Comparison of ENCODE assay signal across 14 cellular contexts in the genomic region with DNA sequence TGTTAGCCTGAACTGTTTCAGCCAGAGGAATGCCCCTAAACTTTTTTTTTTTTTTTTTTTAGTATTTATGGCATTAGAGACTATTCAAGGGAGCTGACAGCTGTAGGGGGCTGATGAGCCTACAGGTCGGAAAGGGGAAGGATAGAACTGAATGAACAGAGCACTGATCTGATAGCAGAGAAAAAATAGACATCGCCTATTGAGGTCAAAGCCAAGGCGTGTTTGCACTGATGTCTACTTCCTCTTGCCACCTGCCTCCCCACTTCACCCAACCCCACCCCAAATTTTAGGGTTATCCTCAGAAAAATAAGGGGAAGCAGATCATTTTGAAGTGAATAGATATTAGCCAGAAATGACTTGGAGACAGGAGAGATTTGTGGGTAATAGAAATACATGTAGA. TPM values are rescaled to one million over a fixed set of nuclear protein-coding genes. Genes with fewer than 3 reads are reported as not detected.
A peak's percentile ranks its signal among the peaks of the same experiment; 100 is the strongest.
DNase-seq lines count a peak whose midpoint lies in the region; ATAC-seq and TF ChIP-seq lines count a peak whose summit lies in the region.
"Had no signal": no experiment of that assay in that cellular context is flagged by ENCODE, and none has a peak within 500 bp of the region (broad histone marks: within the 10 kb centered on the region; RNA-seq: fewer than 3 reads in every experiment).

No MANE protein-coding gene starts in this region.

- no peak for TF ChIP-seq CTCF in upper lobe of right lung (IDR thresholded peaks at IDR 0.05)

- DNase-seq in CD4-positive, alpha-beta memory T cell, result peak in 3 of 5 donors; percentile 12 to 24 (median 20)
- no peak for DNase-seq in T-helper 17 cell
- DNase-seq in NCI-H2029 treated with DMSO at 0.1 percent for 48 hours (lab: John Stamatoyannopoulos, UW), result no peak
- DNase-seq in islet precursor cell, result no peak
- no peak for DNase-seq in upper lobe of right lung
- no peak for DNase-seq in NCI-H446 (lab: John Stamatoyannopoulos, UW)
- DNase-seq: cerebellar nuclear complex; NCI-H748 treated with DMSO at 0.1 percent for 48 hours; SHP77 treated with DMSO at 0.1 percent for 48 hours; stimulated activated CD4-positive, alpha-beta T cell treated with anti-CD3 and anti-CD28 coated beads, Interleukin-2, amount 100 ng/mL, for 24 hours; uterus had no signal

- no peaks in the 10 kb centered on the region for H3K36me3 ChIP-seq in CD4-positive, alpha-beta memory T cell (ENCODE audit: insufficient read depth, low read length)
- H3K36me3 ChIP-seq in upper lobe of right lung, result no peaks in the 10 kb centered on the region
- H3K36me3 ChIP-seq: uterus had no signal

- H3K4me3 Mint-ChIP-seq in CD4-positive, alpha-beta memory T cell, result peak overlapping the region in 3 of 8 donors; percentile 20 to 67 (median 50)
- peak overlapping the region; percentile 12 for H3K4me3 Mint-ChIP-seq in T-helper 17 cell

- peaks cover 29 to 52% (median 41%) of the 10 kb centered on the region in 4 donors for H3K4me1 Mint-ChIP-seq in CD4-positive, alpha-beta memory T cell
- peaks cover 29% of the 10 kb centered on the region for H3K4me1 Mint-ChIP-seq in T-helper 17 cell

- no peaks in the 10 kb centered on the region for H3K27me3 Mint-ChIP-seq in CD4-positive, alpha-beta memory T cell
- H3K27me3 Mint-ChIP-seq in T-helper 17 cell, result no peaks in the 10 kb centered on the region

- H3K4me1 ChIP-seq in CD4-positive, alpha-beta memory T cell (ENCODE audit: insufficient read depth, low read length), result peaks cover 42% of the 10 kb centered on the region
- peaks cover 7% of the 10 kb centered on the region for H3K4me1 ChIP-seq in upper lobe of right lung
- H3K4me1 ChIP-seq: uterus had no signal

- CTCF ChIA-PET in CD4-positive, alpha-beta memory T cell (lab: Charles Lee; ENCODE audit: partially characterized antibody), result interaction anchor here (0.8 to 5.8 kb wide), 6 partner anchors 16 to 247 kb away, joined by 3 to 43 read pairs (median 4); no protein-coding TSS in a partner anchor

- H3K9me3 Mint-ChIP-seq in CD4-positive, alpha-beta memory T cell, result no peaks in the 10 kb centered on the region

- no peak overlapping the region for H3K4me3 ChIP-seq in CD4-positive, alpha-beta memory T cell (ENCODE audit: low read length in 2 of 2)
- no peak overlapping the region for H3K4me3 ChIP-seq in upper lobe of right lung
- H3K4me3 ChIP-seq: uterus had no signal

- peaks cover 0 to 5% of the 10 kb centered on the region in 2 donors for H3K36me3 Mint-ChIP-seq in CD4-positive, alpha-beta memory T cell
- peaks cover 2% of the 10 kb centered on the region for H3K36me3 Mint-ChIP-seq in T-helper 17 cell (ENCODE audit: low read depth)

- H3K27ac Mint-ChIP-seq in CD4-positive, alpha-beta memory T cell, result peak overlapping the region in 6 of 7 donors; percentile 13 to 95 (median 69)
- H3K27ac Mint-ChIP-seq in T-helper 17 cell, result peak overlapping the region; percentile 19
- H3K27ac Mint-ChIP-seq: activated naive CD4-positive, alpha-beta T cell treated with anti-CD3 and anti-CD28 coated beads, Interleukin-2, amount 50 U/mL, for 72 hours had no signal

- no peak overlapping the region for H3K27ac ChIP-seq in CD4-positive, alpha-beta memory T cell (ENCODE audit: low read depth, low read length)
- no peak overlapping the region for H3K27ac ChIP-seq in upper lobe of right lung
- H3K27ac ChIP-seq: uterus had no signal

- no peaks in the 10 kb centered on the region for H3K9me3 ChIP-seq in CD4-positive, alpha-beta memory T cell (ENCODE audit: control insufficient read depth in 1 of 2, low read length in 2 of 2)
- H3K9me3 ChIP-seq in T-helper 17 cell (ENCODE audit: control insufficient read depth, low read length, poor library complexity, severe bottlenecking), result no peaks in the 10 kb centered on the region
- no peaks in the 10 kb centered on the region for H3K9me3 ChIP-seq in upper lobe of right lung
- H3K9me3 ChIP-seq: uterus had no signal

- POLR2A ChIA-PET in CD4-positive, alpha-beta memory T cell (lab: Charles Lee; ENCODE audit: partially characterized antibody), result interaction anchor here (0.6 to 1.7 kb wide), 3 partner anchors 9 to 73 kb away, joined by 3 to 10 read pairs (median 4); no protein-coding TSS in a partner anchor

- H3K27me3 ChIP-seq in CD4-positive, alpha-beta memory T cell (ENCODE audit: insufficient read depth, low read length), result no peaks in the 10 kb centered on the region
- H3K27me3 ChIP-seq in upper lobe of right lung, result no peaks in the 10 kb centered on the region
- H3K27me3 ChIP-seq: uterus had no signal

- peak; percentile 26 for ATAC-seq in GM18909 (IDR thresholded peaks at IDR 0.05; ENCODE audit: poor library complexity, unreplicated experiment)
- ATAC-seq in HG03159 (IDR thresholded peaks at IDR 0.05; ENCODE audit: unreplicated experiment), result peak; percentile 32
- ATAC-seq in T-helper 17 cell, result peak; percentile 24
- no peak for ATAC-seq in upper lobe of right lung
- ATAC-seq: activated naive CD4-positive, alpha-beta T cell treated with anti-CD3 and anti-CD28 coated beads, Interleukin-2, amount 50 U/mL, for 72 hours had no signal

- intact Hi-C loops in CD4-positive, alpha-beta memory T cell (cut with micrococcal nuclease), result loop anchor here (5.0 kb wide), 2 partner anchors 33 to 37 kb away; no protein-coding TSS in a partner anchor
- intact Hi-C loops in upper lobe of right lung (cut with DNase I), result no loop called here

RNA-seq across cellular contexts. Expression of a gene that starts 3.0 kb away (rescaled TPM):
- 10 to 100 TPM; 18.5 to 20.0 TPM for total RNA-seq in CD4-positive, alpha-beta memory T cell
- 10 to 100 TPM; 13.7 to 20.5 TPM for polyA plus RNA-seq in CD4-positive, alpha-beta memory T cell
- total RNA-seq in T-helper 17 cell (10 to 100 TPM; 18.1 to 19.0 TPM), upper lobe of right lung (30.9 TPM)

Comparison
In these comparisons a context has a peak if more than half of its experiments do, and no peak if none do; other contexts are left out.
1. DNase-seq: peak in CD4-positive, alpha-beta memory T cell (3 of 5); none in T-helper 17 cell (0 of 3), NCI-H2029 treated with DMSO at 0.1 percent for 48 hours (single experiment), islet precursor cell (single experiment), upper lobe of right lung (single experiment) and NCI-H446 (0 of 2).